16 cellular contexts compared by ENCODE assay signal in genomic region chr17:21119945-21120249, GRCh38. TPM values are rescaled to one million over a fixed set of nuclear protein-coding genes. Genes with fewer than 3 reads are reported as not detected.
DNase-seq lines count a peak whose midpoint lies in the region; ATAC-seq and TF ChIP-seq lines count a peak whose summit lies in the region.
"Had no signal": no experiment of that assay in that cellular context is flagged by ENCODE, and none has a peak within 500 bp of the region (broad histone marks: within the 10 kb centered on the region; RNA-seq: fewer than 3 reads in every experiment).

No MANE protein-coding gene starts in this region.

- H3K9me2 ChIP-seq in DOHH2 (replicated peaks; ENCODE audit: control insufficient read depth, low read length), result no peaks in the 10 kb centered on the region

- H3F3A ChIP-seq in DOHH2 (ENCODE audit: control insufficient read depth, insufficient read depth) (peaks cover 2% of the 10 kb centered on the region; the same call in 1 of the 2 replicates), smooth muscle cell (ENCODE audit: low read depth) (no peaks in the 10 kb centered on the region)

- H3K4me1 ChIP-seq in DOHH2 (ENCODE audit: control insufficient read depth, low read length) (peaks cover 8% of the 10 kb centered on the region), smooth muscle cell (ENCODE audit: low read depth) (no peaks in the 10 kb centered on the region)
- H3K4me1 ChIP-seq: SJSA1 had no signal

- no peaks in the 10 kb centered on the region for H3K36me3 ChIP-seq in DOHH2 (ENCODE audit: control insufficient read depth, low read length)
- H3K36me3 ChIP-seq in smooth muscle cell (ENCODE audit: low read depth), result no peaks in the 10 kb centered on the region
- H3K36me3 ChIP-seq: SJSA1 had no signal

- peaks cover 15% of the 10 kb centered on the region for H3K27me3 Mint-ChIP-seq in T-helper 2 cell treated with Interferon-gamma antibody and Interleukin-4, amounts not matched to agents 5 μg/mL and 100 μg/mL, for 36 hours (ENCODE audit: low read depth)
- H3K27me3 Mint-ChIP-seq in activated T-helper 17 cell treated with anti-CD3 and anti-CD28 coated beads, Interleukin-2, amount 50 U/mL, for 72 hours, result peaks cover 4% of the 10 kb centered on the region

- H3K9me3 Mint-ChIP-seq in T-helper 2 cell treated with Interferon-gamma antibody and Interleukin-4, amounts not matched to agents 5 μg/mL and 100 μg/mL, for 36 hours, result no peaks in the 10 kb centered on the region
- no peaks in the 10 kb centered on the region for H3K9me3 Mint-ChIP-seq in activated T-helper 17 cell treated with anti-CD3 and anti-CD28 coated beads, Interleukin-2, amount 50 U/mL, for 72 hours
- H3K9me3 Mint-ChIP-seq: activated B cell treated with CpG ODN at 0.5 μM for 24 hours; activated T-cell treated with anti-CD3 and anti-CD28 coated beads, Interleukin-2, amount 50 U/mL, for 4 hours; type B pancreatic cell had no signal

- H2AFZ ChIP-seq in smooth muscle cell (ENCODE audit: low read depth), result no peak overlapping the region
- H2AFZ ChIP-seq: PC-9 had no signal

- H3K4me2 ChIP-seq in DOHH2 (ENCODE audit: low read length) (0 out of 2 replicates have a peak overlapping the region, but pooled peaks have one; percentile 9), smooth muscle cell (peak overlapping the region; percentile 84)

- H3K27ac ChIP-seq in DOHH2 (ENCODE audit: low read depth, low read length) (no peak overlapping the region), smooth muscle cell (ENCODE audit: low read depth) (no peak overlapping the region)
- H3K27ac ChIP-seq: KMS-11, PC-9, SJSA1 had no signal

- H3K27ac Mint-ChIP-seq in T-helper 2 cell treated with Interferon-gamma antibody and Interleukin-4, amounts not matched to agents 5 μg/mL and 100 μg/mL, for 36 hours, result no peak overlapping the region
- no peak overlapping the region for H3K27ac Mint-ChIP-seq in activated T-helper 17 cell treated with anti-CD3 and anti-CD28 coated beads, Interleukin-2, amount 50 U/mL, for 72 hours
- H3K27ac Mint-ChIP-seq: activated B cell treated with CpG ODN at 0.5 μM for 24 hours had no signal

- H3K4me3 ChIP-seq in DOHH2 (ENCODE audit: low read length), result no peak overlapping the region
- H3K4me3 ChIP-seq in smooth muscle cell, result no peak overlapping the region
- H3K4me3 ChIP-seq: PC-9, SJSA1 had no signal

- peak overlapping the region; percentile 4 for H3K4me3 Mint-ChIP-seq in T-helper 2 cell treated with Interferon-gamma antibody and Interleukin-4, amounts not matched to agents 5 μg/mL and 100 μg/mL, for 36 hours
- peak overlapping the region; percentile 21 for H3K4me3 Mint-ChIP-seq in activated T-helper 17 cell treated with anti-CD3 and anti-CD28 coated beads, Interleukin-2, amount 50 U/mL, for 72 hours
- H3K4me3 Mint-ChIP-seq: activated B cell treated with CpG ODN at 0.5 μM for 24 hours; activated T-cell treated with anti-CD3 and anti-CD28 coated beads, Interleukin-2, amount 50 U/mL, for 4 hours had no signal

- DNase-seq in T-helper 2 cell treated with Interferon-gamma antibody and Interleukin-4, amounts not matched to agents 5 μg/mL and 100 μg/mL, for 36 hours (ENCODE audit: low spot score), result no peak
- DNase-seq in T-helper 2 cell, result no peak
- no peak for DNase-seq in smooth muscle cell (lab: John Stamatoyannopoulos, UW; ENCODE audit: unreplicated experiment)
- DNase-seq in HCEC 1CT, result no peak
- DNase-seq in H4 (ENCODE audit: low spot score), result no peak
- DNase-seq: NCI-H187 treated with DMSO at 0.1 percent for 48 hours had no signal

- H3K4me1 Mint-ChIP-seq in T-helper 2 cell treated with Interferon-gamma antibody and Interleukin-4, amounts not matched to agents 5 μg/mL and 100 μg/mL, for 36 hours (ENCODE audit: low read depth), result peaks cover 14% of the 10 kb centered on the region
- H3K4me1 Mint-ChIP-seq in activated T-helper 17 cell treated with anti-CD3 and anti-CD28 coated beads, Interleukin-2, amount 50 U/mL, for 72 hours, result peaks cover 11% of the 10 kb centered on the region

- TF ChIP-seq CTCF in DOHH2 (IDR thresholded peaks at IDR 0.05; ENCODE audit: low read depth, low read length, poor library complexity, severe bottlenecking) (no peak), smooth muscle cell (IDR thresholded peaks at IDR 0.05; ENCODE audit: borderline replicate concordance, insufficient read depth, poor library complexity, severe bottlenecking) (no peak)

- H3K79me2 ChIP-seq in DOHH2 (ENCODE audit: control insufficient read depth, low read length) (no peaks in the 10 kb centered on the region), smooth muscle cell (ENCODE audit: low read depth) (no peaks in the 10 kb centered on the region)

- whole genome bisulfite sequencing in smooth muscle cell (ENCODE audit: low lambda C conversion rate), result 4% methylated on average over 4 of the region's 5 CpGs

- H3K9ac ChIP-seq in smooth muscle cell (ENCODE audit: low read depth), result no peak overlapping the region
- H3K9ac ChIP-seq: KMS-11 had no signal

- H3K9me3 ChIP-seq in DOHH2 (ENCODE audit: control insufficient read depth, insufficient read depth, low read length) (no peaks in the 10 kb centered on the region), smooth muscle cell (replicated peaks; ENCODE audit: low read depth) (no peaks in the 10 kb centered on the region)
- H3K9me3 ChIP-seq: SJSA1 had no signal

- H3K27me3 ChIP-seq in DOHH2 (ENCODE audit: control insufficient read depth, low read length), result peaks cover 4% of the 10 kb centered on the region; the same call in 1 of the 2 replicates
- H3K27me3 ChIP-seq in smooth muscle cell (ENCODE audit: low read depth), result no peaks in the 10 kb centered on the region

- H4K20me1 ChIP-seq in DOHH2 (ENCODE audit: control insufficient read depth, insufficient read depth, low read depth, low read length) (no peaks in the 10 kb centered on the region), smooth muscle cell (ENCODE audit: low read depth) (no peaks in the 10 kb centered on the region)

- no peaks in the 10 kb centered on the region for H3K36me3 Mint-ChIP-seq in T-helper 2 cell treated with Interferon-gamma antibody and Interleukin-4, amounts not matched to agents 5 μg/mL and 100 μg/mL, for 36 hours (ENCODE audit: low read depth)
- H3K36me3 Mint-ChIP-seq in activated T-helper 17 cell treated with anti-CD3 and anti-CD28 coated beads, Interleukin-2, amount 50 U/mL, for 72 hours (ENCODE audit: low read depth), result no peaks in the 10 kb centered on the region
- H3K36me3 Mint-ChIP-seq: naive thymus-derived CD4-positive, alpha-beta T cell; type B pancreatic cell had no signal

- no peak for ATAC-seq in activated T-helper 17 cell treated with anti-CD3 and anti-CD28 coated beads, Interleukin-2, amount 50 U/mL, for 72 hours (replicated peaks)
- no peak for ATAC-seq in HG02852 (IDR thresholded peaks at IDR 0.05; ENCODE audit: unreplicated experiment)

RNA-seq across cellular contexts. Expression of gene DHRS7B, which starts 6.9 kb away (rescaled TPM):
- 10 to 100 TPM in 1 of 2 donors, 1 to 10 TPM in 1; 7.3 to 16.9 TPM for total RNA-seq in activated T-helper 17 cell treated with anti-CD3 and anti-CD28 coated beads, Interleukin-2, amount 50 U/mL, for 72 hours
- total RNA-seq in smooth muscle cell, result 27.9 and 32.5 TPM in 2 replicates
- polyA plus RNA-seq in smooth muscle cell, result 30.0 and 36.8 TPM in 2 replicates
- 16.2 and 37.0 TPM in 2 replicates for total RNA-seq in H4 (2014; rRNA removed; shearing (Covaris generic))
